24 cellular contexts compared by ENCODE assay signal in genomic region chr5:144436007-144436406, GRCh38.
DNase-seq lines count a peak whose midpoint lies in the region; ATAC-seq lines count a peak whose summit lies in the region.
"Had no signal": no experiment of that assay in that cellular context is flagged by ENCODE, and none has a peak within 500 bp of the region (broad histone marks: within the 10 kb centered on the region; RNA-seq: fewer than 3 reads in every experiment).

No MANE protein-coding gene starts in this region.

- peaks cover 13 to 25% of the 10 kb centered on the region in 2 donors for H3K9me3 Mint-ChIP-seq in stimulated activated naive CD8-positive, alpha-beta T cell treated with anti-CD3 and anti-CD28 coated beads, Interleukin-15, amount 100 ng/mL, for 72 hours
- H3K9me3 Mint-ChIP-seq: nephron had no signal

- no peaks in the 10 kb centered on the region for H3K4me1 Mint-ChIP-seq in stimulated activated naive CD8-positive, alpha-beta T cell treated with anti-CD3 and anti-CD28 coated beads, Interleukin-15, amount 100 ng/mL, for 72 hours
- H3K4me1 Mint-ChIP-seq: activated naive CD8-positive, alpha-beta T cell treated with anti-CD3 and anti-CD28 coated beads for 36 hours; B cell; nephron had no signal

- H3K27me3 Mint-ChIP-seq in stimulated activated naive CD8-positive, alpha-beta T cell treated with anti-CD3 and anti-CD28 coated beads, Interleukin-15, amount 100 ng/mL, for 72 hours: no peaks in the 10 kb centered on the region
- H3K27me3 Mint-ChIP-seq: activated naive CD8-positive, alpha-beta T cell treated with anti-CD3 and anti-CD28 coated beads for 36 hours; B cell had no signal

- no peak overlapping the region for H3K4me3 Mint-ChIP-seq in stimulated activated naive CD8-positive, alpha-beta T cell treated with anti-CD3 and anti-CD28 coated beads, Interleukin-15, amount 100 ng/mL, for 72 hours
- H3K4me3 Mint-ChIP-seq: activated naive CD8-positive, alpha-beta T cell treated with anti-CD3 and anti-CD28 coated beads for 36 hours; B cell; nephron had no signal

- ATAC-seq in GM18858 (IDR thresholded peaks at IDR 0.05; ENCODE audit: unreplicated experiment): no peak
- no peak for ATAC-seq in HG03108 (IDR thresholded peaks at IDR 0.05; ENCODE audit: unreplicated experiment)
- no peak for ATAC-seq in stimulated activated naive CD8-positive, alpha-beta T cell treated with anti-CD3 and anti-CD28 coated beads, Interleukin-15, amount 100 ng/mL, for 72 hours
- ATAC-seq: foreskin keratinocyte, HepG2, left lung, upper lobe of right lung had no signal

- no peak overlapping the region for H3K27ac Mint-ChIP-seq in stimulated activated naive CD8-positive, alpha-beta T cell treated with anti-CD3 and anti-CD28 coated beads, Interleukin-15, amount 100 ng/mL, for 72 hours
- H3K27ac Mint-ChIP-seq: activated naive CD8-positive, alpha-beta T cell treated with anti-CD3 and anti-CD28 coated beads for 36 hours; activated T-helper 2 cell treated with anti-CD3 and anti-CD28 coated beads, Interferon-gamma antibody, Interleukin-2, Interleukin-4, amounts not matched to agents 10 μg/mL and 5 μg/mL and 100 μg/mL, durations not matched to agents 14 hours and 24 hours and 36 hours; B cell had no signal

- DNase-seq in NCI-H146 (lab: John Stamatoyannopoulos, UW) (peak; percentile 13), NCI-H146 treated with DMSO at 0.1 percent for 48 hours (lab: John Stamatoyannopoulos, UW; ENCODE audit: unreplicated experiment) (no peak), NCI-H2107 (lab: John Stamatoyannopoulos, UW) (peak; percentile 32), NCI-H69 (lab: John Stamatoyannopoulos, UW) (peak; percentile 100), retina (peak; percentile 36)
- DNase-seq in stimulated activated naive CD8-positive, alpha-beta T cell treated with anti-CD3 and anti-CD28 coated beads, Interleukin-15, amount 100 ng/mL, for 72 hours: no peak
- DNase-seq: 8988T; activated CD4-positive, alpha-beta T cell treated with anti-CD3 and anti-CD28 coated beads, Interleukin-2, amount 50 U/mL, for 1 hour; activated naive CD8-positive, alpha-beta T cell treated with anti-CD3 and anti-CD28 coated beads for 36 hours; erythroblast; foreskin keratinocyte; hippocampal formation; left lung; NCI-H1930; posterior cingulate gyrus; RPMI8226; T-helper 2 cell; upper lobe of right lung had no signal

Comparison
In these comparisons a context has a peak if more than half of its experiments do, and no peak if none do; other contexts are left out.
1. DNase-seq: peak in NCI-H146 (single experiment), NCI-H2107 (single experiment), NCI-H69 (single experiment) and retina (single experiment); none in NCI-H146 treated with DMSO at 0.1 percent for 48 hours (single experiment) and stimulated activated naive CD8-positive, alpha-beta T cell treated with anti-CD3 and anti-CD28 coated beads, Interleukin-15, amount 100 ng/mL, for 72 hours (0 of 2).